In the genomic region with DNA sequence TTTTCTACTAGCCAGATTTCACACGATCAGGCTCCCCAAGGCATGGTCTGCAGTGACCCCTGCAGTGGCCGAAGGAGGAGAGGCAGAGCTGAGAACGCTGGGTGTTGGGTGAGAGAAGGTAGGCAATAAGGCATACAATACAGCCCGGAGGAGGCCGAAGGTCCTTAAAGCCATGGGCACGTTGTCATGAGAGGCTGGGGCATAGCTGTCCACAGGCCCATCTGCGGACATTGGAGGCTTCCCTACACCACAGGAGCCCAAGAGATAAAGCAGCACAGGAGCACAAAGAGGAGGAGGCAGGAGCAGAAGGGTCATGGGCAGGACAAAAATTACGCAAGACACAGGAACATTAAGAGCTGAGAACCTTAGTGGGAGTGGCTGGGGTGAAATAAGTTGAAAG, we compare ENCODE assay signal across 1 cellular context.
TF ChIP-seq lines count a peak whose summit lies in the region.

No MANE protein-coding gene starts in this region.

TF ChIP-seq in WTC11, 78 proteins besides CTCF, POLR2A, EP300 and RAD21 (continued from another document):
- TF ChIP-seq, protein P1, sequence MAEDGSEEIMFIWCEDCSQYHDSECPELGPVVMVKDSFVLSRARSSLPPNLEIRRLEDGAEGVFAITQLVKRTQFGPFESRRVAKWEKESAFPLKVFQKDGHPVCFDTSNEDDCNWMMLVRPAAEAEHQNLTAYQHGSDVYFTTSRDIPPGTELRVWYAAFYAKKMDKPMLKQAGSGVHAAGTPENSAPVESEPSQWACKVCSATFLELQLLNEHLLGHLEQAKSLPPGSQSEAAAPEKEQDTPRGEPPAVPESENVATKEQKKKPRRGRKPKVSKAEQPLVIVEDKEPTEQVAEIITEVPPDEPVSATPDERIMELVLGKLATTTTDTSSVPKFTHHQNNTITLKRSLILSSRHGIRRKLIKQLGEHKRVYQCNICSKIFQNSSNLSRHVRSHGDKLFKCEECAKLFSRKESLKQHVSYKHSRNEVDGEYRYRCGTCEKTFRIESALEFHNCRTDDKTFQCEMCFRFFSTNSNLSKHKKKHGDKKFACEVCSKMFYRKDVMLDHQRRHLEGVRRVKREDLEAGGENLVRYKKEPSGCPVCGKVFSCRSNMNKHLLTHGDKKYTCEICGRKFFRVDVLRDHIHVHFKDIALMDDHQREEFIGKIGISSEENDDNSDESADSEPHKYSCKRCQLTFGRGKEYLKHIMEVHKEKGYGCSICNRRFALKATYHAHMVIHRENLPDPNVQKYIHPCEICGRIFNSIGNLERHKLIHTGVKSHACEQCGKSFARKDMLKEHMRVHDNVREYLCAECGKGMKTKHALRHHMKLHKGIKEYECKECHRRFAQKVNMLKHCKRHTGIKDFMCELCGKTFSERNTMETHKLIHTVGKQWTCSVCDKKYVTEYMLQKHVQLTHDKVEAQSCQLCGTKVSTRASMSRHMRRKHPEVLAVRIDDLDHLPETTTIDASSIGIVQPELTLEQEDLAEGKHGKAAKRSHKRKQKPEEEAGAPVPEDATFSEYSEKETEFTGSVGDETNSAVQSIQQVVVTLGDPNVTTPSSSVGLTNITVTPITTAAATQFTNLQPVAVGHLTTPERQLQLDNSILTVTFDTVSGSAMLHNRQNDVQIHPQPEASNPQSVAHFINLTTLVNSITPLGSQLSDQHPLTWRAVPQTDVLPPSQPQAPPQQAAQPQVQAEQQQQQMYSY (CRISPR knock-in tag; IDR thresholded peaks at IDR 0.05): no peak
- TF ChIP-seq GRHL2 (CRISPR knock-in tag; IDR thresholded peaks at IDR 0.05; ENCODE audit: insufficient replicate concordance, severe bottlenecking): no peak
